In the genomic region with DNA sequence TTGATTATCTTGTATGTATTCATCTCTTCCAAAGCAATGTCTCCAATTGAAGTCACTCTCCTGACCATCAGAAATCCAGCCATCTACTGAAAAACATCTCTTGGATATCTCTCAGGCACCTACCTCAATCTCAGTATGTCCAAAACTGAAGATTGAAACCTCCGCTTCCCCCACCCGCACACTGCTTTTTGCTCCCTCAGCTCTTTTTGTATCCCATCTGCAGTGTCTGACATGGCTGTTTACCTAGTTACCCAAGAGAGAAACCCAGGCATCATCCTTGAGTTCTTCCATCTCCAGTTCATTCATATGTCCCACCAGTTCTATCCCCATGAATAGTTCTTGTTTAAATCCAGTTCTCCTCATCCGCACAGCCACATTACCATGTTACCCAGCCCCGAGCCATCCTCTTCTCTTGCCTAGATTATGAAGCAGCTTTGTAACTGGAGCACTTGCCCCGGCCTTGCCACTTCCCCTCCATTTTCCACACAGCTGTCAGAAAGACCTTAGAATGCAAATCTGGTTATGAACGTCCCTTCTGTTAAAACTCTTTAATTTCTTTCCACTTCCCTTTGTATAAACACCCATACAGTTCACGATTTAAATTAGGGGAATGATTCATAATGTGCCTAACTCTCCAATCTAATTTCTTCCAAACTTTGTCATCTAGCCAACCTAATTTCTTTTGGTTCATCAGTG, we compare ENCODE assay signal across 20 cellular contexts.
"Had no signal": no experiment of that assay in that cellular context is flagged by ENCODE, and none has a peak within 500 bp of the region (broad histone marks: within the 10 kb centered on the region; RNA-seq: fewer than 3 reads in every experiment).

No MANE protein-coding gene starts in this region.

- H3K27me3 Mint-ChIP-seq: activated naive CD4-positive, alpha-beta T cell treated with anti-CD3 and anti-CD28 coated beads, Interleukin-2, amount 50 U/mL, for 24 hours; activated T-cell treated with anti-CD3 and anti-CD28 coated beads, Interleukin-2, amount 50 U/mL, for 24 hours had no signal

- H3K4me1 Mint-ChIP-seq: activated naive CD4-positive, alpha-beta T cell treated with anti-CD3 and anti-CD28 coated beads, Interleukin-2, amount 50 U/mL, for 24 hours; central memory CD8-positive, alpha-beta T cell had no signal

- H3K36me3 ChIP-seq: ascending aorta, colonic mucosa, left lung, transverse colon, vagina had no signal

- H3K27me3 ChIP-seq: ascending aorta, colonic mucosa, left lung, transverse colon, vagina had no signal

- H3K27ac Mint-ChIP-seq: activated CD8-positive, alpha-beta T cell treated with anti-CD3 and anti-CD28 coated beads, Interleukin-2, amount 10 ng/mL, durations not matched to agents 7 days and 5 days; activated naive CD4-positive, alpha-beta T cell treated with anti-CD3 and anti-CD28 coated beads, Interleukin-2, amount 50 U/mL, for 24 hours; activated T-cell treated with anti-CD3 and anti-CD28 coated beads, Interleukin-2, amount 50 U/mL, for 24 hours; stimulated activated naive CD8-positive, alpha-beta T cell treated with anti-CD3 and anti-CD28 coated beads, Interleukin-15, Interleukin-2, amounts not matched to agents 100 ng/mL and 50 ng/mL, for 24 hours had no signal

- H3K27ac ChIP-seq: ascending aorta, colonic mucosa, left lung, transverse colon, vagina had no signal

- H3K4me1 ChIP-seq: colonic mucosa had no signal

- DNase-seq: activated CD4-positive, alpha-beta T cell treated with anti-CD3 and anti-CD28 coated beads for 4 hours; activated CD8-positive, alpha-beta T cell treated with anti-CD3 and anti-CD28 coated beads, Interleukin-2, amount 10 ng/mL, durations not matched to agents 7 days and 5 days; activated effector memory CD4-positive, alpha-beta T cell treated with anti-CD3 and anti-CD28 coated beads, Interleukin-2, amount 50 U/mL, for 16 hours; activated T-cell treated with anti-CD3 and anti-CD28 coated beads, Interleukin-2, amount 50 U/mL, for 24 hours; colonic mucosa; erythroblast; head of caudate nucleus; kidney; left lung; midbrain; stimulated activated CD4-positive, alpha-beta T cell treated with anti-CD3 and anti-CD28 coated beads, Interleukin-12 subunit alpha, Interleukin-12 subunit beta, amount 100 ng/mL, for 4 hours; stimulated activated CD4-positive, alpha-beta T cell treated with anti-CD3 and anti-CD28 coated beads, Interleukin-1b, Interleukin-23, amount 100 ng/mL, for 48 hours; T-helper 2 cell; transverse colon had no signal

- H3K4me3 ChIP-seq: ascending aorta, colonic mucosa, left lung, transverse colon, vagina had no signal

- H3K36me3 Mint-ChIP-seq: activated naive CD4-positive, alpha-beta T cell treated with anti-CD3 and anti-CD28 coated beads, Interleukin-2, amount 50 U/mL, for 24 hours had no signal

- H3K4me3 Mint-ChIP-seq: activated CD8-positive, alpha-beta T cell treated with anti-CD3 and anti-CD28 coated beads, Interleukin-2, amount 10 ng/mL, durations not matched to agents 7 days and 5 days; activated naive CD4-positive, alpha-beta T cell treated with anti-CD3 and anti-CD28 coated beads, Interleukin-2, amount 50 U/mL, for 24 hours; activated T-cell treated with anti-CD3 and anti-CD28 coated beads, Interleukin-2, amount 50 U/mL, for 24 hours; central memory CD8-positive, alpha-beta T cell; neural crest cell; stimulated activated naive CD8-positive, alpha-beta T cell treated with anti-CD3 and anti-CD28 coated beads, Interleukin-15, Interleukin-2, amounts not matched to agents 100 ng/mL and 50 ng/mL, for 24 hours had no signal

- H3K9me3 ChIP-seq: ascending aorta, colonic mucosa, left lung, transverse colon, vagina had no signal

- H3K9me3 Mint-ChIP-seq: activated naive CD4-positive, alpha-beta T cell treated with anti-CD3 and anti-CD28 coated beads, Interleukin-2, amount 50 U/mL, for 24 hours; activated T-cell treated with anti-CD3 and anti-CD28 coated beads, Interleukin-2, amount 50 U/mL, for 24 hours; central memory CD8-positive, alpha-beta T cell; neural crest cell; stimulated activated naive CD8-positive, alpha-beta T cell treated with anti-CD3 and anti-CD28 coated beads, Interleukin-15, Interleukin-2, amounts not matched to agents 100 ng/mL and 50 ng/mL, for 24 hours had no signal

- ATAC-seq: activated CD8-positive, alpha-beta T cell treated with anti-CD3 and anti-CD28 coated beads, Interleukin-2, amount 10 ng/mL, durations not matched to agents 7 days and 5 days; left lung had no signal
